In genomic region chr14:101731187-101732080, GRCh38 we compare ENCODE assay signal across 8 cellular contexts. TPM values are rescaled to one million over a fixed set of nuclear protein-coding genes. Genes with fewer than 3 reads are reported as not detected.
A peak's percentile ranks its signal among the peaks of the same experiment; 100 is the strongest.
DNase-seq lines count a peak whose midpoint lies in the region; ATAC-seq lines count a peak whose summit lies in the region.

No MANE protein-coding gene starts in this region.

- no peaks in the 10 kb centered on the region for H3K27me3 Mint-ChIP-seq in effector memory CD8-positive, alpha-beta T cell
- peaks cover 0 to 3% (median 0%) of the 10 kb centered on the region in 5 donors for H3K27me3 Mint-ChIP-seq in naive thymus-derived CD8-positive, alpha-beta T cell

- H3K9me3 Mint-ChIP-seq in effector memory CD8-positive, alpha-beta T cell: peaks cover 0 to 4% of the 10 kb centered on the region in 2 donors
- peaks cover 0 to 5% (median 0%) of the 10 kb centered on the region in 9 donors for H3K9me3 Mint-ChIP-seq in naive thymus-derived CD8-positive, alpha-beta T cell

- POLR2A ChIA-PET in naive thymus-derived CD8-positive, alpha-beta T cell (lab: Charles Lee): interaction anchor here (0.8 to 2.6 kb wide), 14 partner anchors 9 to 234 kb away, joined by 3 to 42 read pairs (median 4); no protein-coding TSS in a partner anchor

- peak; percentile 78 for DNase-seq in A172 (ENCODE audit: low spot score)
- peak; percentile 54 for DNase-seq in NCI-H524 treated with DMSO at 0.1 percent for 48 hours (lab: John Stamatoyannopoulos, UW)
- DNase-seq in activated CD8-positive, alpha-beta memory T cell treated with anti-CD3 and anti-CD28 coated beads for 1 hour (ENCODE audit: extremely low read depth in 1 of 2, low read depth in 1 of 2): peak; percentile 63 to 74
- peak; percentile 73 to 76 (median 75) for DNase-seq in effector memory CD8-positive, alpha-beta T cell
- DNase-seq in naive thymus-derived CD8-positive, alpha-beta T cell: peak; percentile 45 to 85 (median 72)
- DNase-seq in stimulated activated naive CD4-positive, alpha-beta T cell treated with Interleukin-2 at 50 U/mL for 16 hours (lab: John Stamatoyannopoulos, UW): peak; percentile 87

- H3K4me3 Mint-ChIP-seq in effector memory CD8-positive, alpha-beta T cell: peak overlapping the region; percentile 80 to 88
- peak overlapping the region; percentile 65 to 89 (median 81) for H3K4me3 Mint-ChIP-seq in naive thymus-derived CD8-positive, alpha-beta T cell

- peaks cover 13% of the 10 kb centered on the region for H3K36me3 Mint-ChIP-seq in effector memory CD8-positive, alpha-beta T cell (ENCODE audit: insufficient read depth)
- no peaks in the 10 kb centered on the region for H3K36me3 Mint-ChIP-seq in naive thymus-derived CD8-positive, alpha-beta T cell

- peak; percentile 78 for ATAC-seq in GM19025 (IDR thresholded peaks at IDR 0.05; ENCODE audit: low read depth, unreplicated experiment)
- ATAC-seq in HG03354 (IDR thresholded peaks at IDR 0.05; ENCODE audit: poor library complexity, severe bottlenecking, unreplicated experiment): peak; percentile 71
- peak; percentile 87 for ATAC-seq in effector memory CD8-positive, alpha-beta T cell (replicated peaks)
- peak; percentile 93 to 95 for ATAC-seq in naive thymus-derived CD8-positive, alpha-beta T cell

- H3K27ac Mint-ChIP-seq in effector memory CD8-positive, alpha-beta T cell: peak overlapping the region; percentile 93 to 96
- H3K27ac Mint-ChIP-seq in naive thymus-derived CD8-positive, alpha-beta T cell: peak overlapping the region; percentile 57 to 98 (median 96)

- H3K4me1 Mint-ChIP-seq in effector memory CD8-positive, alpha-beta T cell (ENCODE audit: low read depth in 2 of 2): peaks cover 43 to 57% of the 10 kb centered on the region in 2 donors
- H3K4me1 Mint-ChIP-seq in naive thymus-derived CD8-positive, alpha-beta T cell: peaks cover 18 to 59% (median 41%) of the 10 kb centered on the region in 4 donors

RNA-seq across cellular contexts. Expression of gene PPP2R5C, which starts 30.1 kb away (rescaled TPM):
- total RNA-seq in A172 (2014; rRNA removed; shearing (Covaris generic)): 87.4 and 106 TPM in 2 replicates
- total RNA-seq in naive thymus-derived CD8-positive, alpha-beta T cell: 100 to 1,000 TPM; 411 to 418 TPM
- polyA plus RNA-seq in naive thymus-derived CD8-positive, alpha-beta T cell: 100 to 1,000 TPM; 143 to 237 (median 172) TPM

Comparison
In these comparisons a context has a peak if more than half of its experiments do, and no peak if none do; other contexts are left out.
1. Peak in every context shown above with its lines: DNase-seq and ATAC-seq.